In the genomic region with DNA sequence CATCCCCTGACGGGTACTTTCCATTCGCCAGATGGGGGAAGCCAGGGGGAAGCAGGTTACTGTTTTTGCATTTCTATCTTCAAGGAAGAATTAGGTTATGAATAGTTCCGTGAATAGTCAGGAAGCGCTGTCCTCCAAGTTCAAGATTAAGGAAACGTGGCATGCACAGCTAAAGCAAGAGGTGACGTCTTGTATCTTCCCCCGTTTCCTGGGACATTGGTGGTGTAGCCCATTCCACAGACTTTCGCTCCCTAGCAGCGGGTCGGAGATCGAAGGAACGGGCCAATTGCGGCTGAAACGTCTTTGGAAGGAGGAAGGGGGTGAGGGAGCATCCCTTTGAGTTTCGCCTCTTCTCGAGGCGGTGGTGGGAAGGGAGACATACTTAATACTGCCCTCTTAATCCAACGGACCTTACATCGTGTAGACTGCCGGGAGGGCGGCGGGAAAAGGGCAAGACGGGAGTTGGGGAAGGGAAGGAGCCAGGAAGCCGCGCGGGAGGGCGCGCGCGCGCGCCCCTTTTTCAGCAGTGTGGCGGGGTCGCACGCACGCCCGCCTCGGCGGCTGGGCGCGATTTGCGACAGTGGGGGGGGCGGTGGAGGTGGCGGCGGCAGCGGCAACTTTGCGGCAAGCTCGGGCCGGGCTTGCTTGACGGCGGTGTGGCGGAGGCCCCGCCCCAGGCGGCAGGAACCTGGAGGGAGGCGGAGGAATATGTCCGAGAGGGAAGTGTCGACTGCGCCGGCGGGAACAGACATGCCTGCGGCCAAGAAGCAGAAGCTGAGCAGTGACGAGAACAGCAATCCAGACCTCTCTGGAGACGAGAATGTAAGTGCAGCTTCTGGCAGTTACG, we compare ENCODE assay signal across 8 cellular contexts. TPM values are rescaled to one million over a fixed set of nuclear protein-coding genes. Genes with fewer than 3 reads are reported as not detected.
A peak's percentile ranks its signal among the peaks of the same experiment; 100 is the strongest.
DNase-seq lines count a peak whose midpoint lies in the region; ATAC-seq and TF ChIP-seq lines count a peak whose summit lies in the region.

A gene with protein sequence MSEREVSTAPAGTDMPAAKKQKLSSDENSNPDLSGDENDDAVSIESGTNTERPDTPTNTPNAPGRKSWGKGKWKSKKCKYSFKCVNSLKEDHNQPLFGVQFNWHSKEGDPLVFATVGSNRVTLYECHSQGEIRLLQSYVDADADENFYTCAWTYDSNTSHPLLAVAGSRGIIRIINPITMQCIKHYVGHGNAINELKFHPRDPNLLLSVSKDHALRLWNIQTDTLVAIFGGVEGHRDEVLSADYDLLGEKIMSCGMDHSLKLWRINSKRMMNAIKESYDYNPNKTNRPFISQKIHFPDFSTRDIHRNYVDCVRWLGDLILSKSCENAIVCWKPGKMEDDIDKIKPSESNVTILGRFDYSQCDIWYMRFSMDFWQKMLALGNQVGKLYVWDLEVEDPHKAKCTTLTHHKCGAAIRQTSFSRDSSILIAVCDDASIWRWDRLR (plus strand): TSS at position 232 of the 847 bp plus-strand sequence. CDS start 477 bp downstream, at position 709.

- in situ Hi-C loops in Caki2 (cut with HindIII; ENCODE audit: low pct_unique_long_range_greater_than_20kb, low sequenced_read_pairs), result no loop called here

- H3K4me3 Mint-ChIP-seq in endothelial cell (ENCODE audit: unreplicated experiment) (no peak within 1 kb of the TSS), mesothelial cell of epicardium (no peak within 1 kb of the TSS)

- H3K4me3 ChIP-seq in HUES48 (ENCODE audit: low read depth, low read length) (peak within 1 kb of the TSS; percentile 98), NT2/D1 (ENCODE audit: insufficient read length, low read depth) (peak within 1 kb of the TSS; percentile 80)

- H3K9ac ChIP-seq in HUES48 (ENCODE audit: low read depth, low read length) (peak within 1 kb of the TSS; percentile 98), NT2/D1 (ENCODE audit: insufficient read length, low read depth) (peak within 1 kb of the TSS; percentile 87)

- no peaks in the 10 kb centered on the region for H3K9me3 Mint-ChIP-seq in endothelial cell (ENCODE audit: unreplicated experiment)
- H3K9me3 Mint-ChIP-seq in mesothelial cell of epicardium, result no peaks in the 10 kb centered on the region

- H3K27me3 Mint-ChIP-seq in endothelial cell (ENCODE audit: unreplicated experiment) (no peaks in the 10 kb centered on the region), mesothelial cell of epicardium (ENCODE audit: low read depth) (peaks cover 3% of the 10 kb centered on the region)

- H3K27ac Mint-ChIP-seq in endothelial cell (ENCODE audit: unreplicated experiment) (no peak within 1 kb of the TSS), mesothelial cell of epicardium (no peak within 1 kb of the TSS)

- no peak for TF ChIP-seq CTCF in endothelial cell (IDR thresholded peaks at IDR 0.05; ENCODE audit: unreplicated experiment)
- TF ChIP-seq CTCF in mesothelial cell of epicardium (IDR thresholded peaks at IDR 0.05; ENCODE audit: unreplicated experiment), result no peak

- peak within 1 kb of the TSS; percentile 98 for H3K27ac ChIP-seq in HUES48 (ENCODE audit: low read depth, low read length)

- peaks cover 42% of the 10 kb centered on the region for H3K4me1 ChIP-seq in HUES48 (ENCODE audit: control insufficient read depth, insufficient read depth, low read length)
- H3K4me1 ChIP-seq in NT2/D1 (ENCODE audit: insufficient read depth, insufficient read length), result no peaks in the 10 kb centered on the region

- H3K4me1 Mint-ChIP-seq in endothelial cell (ENCODE audit: unreplicated experiment) (peaks cover 6% of the 10 kb centered on the region), mesothelial cell of epicardium (peaks cover 33% of the 10 kb centered on the region)

- peak; percentile 69 for ATAC-seq in GM21423 (IDR thresholded peaks at IDR 0.05; ENCODE audit: unreplicated experiment)

- H3K36me3 Mint-ChIP-seq in endothelial cell (ENCODE audit: low read depth, unreplicated experiment) (no peaks in the 10 kb centered on the region), mesothelial cell of epicardium (no peaks in the 10 kb centered on the region)

- no peaks in the 10 kb centered on the region for H3K36me3 ChIP-seq in HUES48 (ENCODE audit: control insufficient read depth, insufficient read depth, low read length)
- no peaks in the 10 kb centered on the region for H3K36me3 ChIP-seq in NT2/D1 (ENCODE audit: insufficient read depth, insufficient read length, low read length)

- peak; percentile 90 for DNase-seq in Caki2 (ENCODE audit: low read depth)
- peak; percentile 95 for DNase-seq in NT2/D1 (ENCODE audit: low read depth, low spot score)
- peak; percentile 80 for DNase-seq in activated CD8-positive, alpha-beta memory T cell treated with anti-CD3 and anti-CD28 coated beads, Interleukin-2, amount 50 U/mL, for 1 hour (ENCODE audit: extremely low read depth)
- peak; percentile 97 for DNase-seq in endothelial cell (ENCODE audit: low spot score)
- DNase-seq in mesothelial cell of epicardium (ENCODE audit: low spot score in 2 of 2, unreplicated experiment in 2 of 2), result peak; percentile 96 to 97
- DNase-seq in stimulated activated CD8-positive, alpha-beta memory T cell treated with anti-CD3 and anti-CD28 coated beads, Interleukin-15, amount 100 ng/mL, for 48 hours (ENCODE audit: low read depth in 2 of 2), result peak; percentile 92 to 96

- H3K9me3 ChIP-seq in HUES48 (ENCODE audit: control insufficient read depth, insufficient read depth, low read length) (no peaks in the 10 kb centered on the region), NT2/D1 (ENCODE audit: insufficient read depth, low read length) (no peaks in the 10 kb centered on the region)

- H3K27me3 ChIP-seq in HUES48 (ENCODE audit: control insufficient read depth, insufficient read depth, low read length), result peaks cover 3% of the 10 kb centered on the region; the same call in 1 of the 2 replicates
- no peaks in the 10 kb centered on the region for H3K27me3 ChIP-seq in NT2/D1 (ENCODE audit: insufficient read depth, insufficient read length)

RNA-seq across cellular contexts. Expression of the gene that starts here (rescaled TPM):
- 7.0 and 10.3 TPM in 2 replicates for total RNA-seq in Caki2 (2014; rRNA removed; shearing (Covaris generic); ENCODE audit: low replicate concordance)
- 18.5 TPM for total RNA-seq in endothelial cell (ENCODE audit: unreplicated experiment)
- total RNA-seq in mesothelial cell of epicardium, result 30.5 to 32.4 TPM (median 30.6 TPM) in 3 replicates

Comparison
In these comparisons a context has a peak if more than half of its experiments do, and no peak if none do; other contexts are left out.
1. Peak in every context shown above with its lines: DNase-seq, ATAC-seq, H3K4me3 ChIP-seq and H3K27ac ChIP-seq.